8 cellular contexts compared by ENCODE assay signal in the genomic region with DNA sequence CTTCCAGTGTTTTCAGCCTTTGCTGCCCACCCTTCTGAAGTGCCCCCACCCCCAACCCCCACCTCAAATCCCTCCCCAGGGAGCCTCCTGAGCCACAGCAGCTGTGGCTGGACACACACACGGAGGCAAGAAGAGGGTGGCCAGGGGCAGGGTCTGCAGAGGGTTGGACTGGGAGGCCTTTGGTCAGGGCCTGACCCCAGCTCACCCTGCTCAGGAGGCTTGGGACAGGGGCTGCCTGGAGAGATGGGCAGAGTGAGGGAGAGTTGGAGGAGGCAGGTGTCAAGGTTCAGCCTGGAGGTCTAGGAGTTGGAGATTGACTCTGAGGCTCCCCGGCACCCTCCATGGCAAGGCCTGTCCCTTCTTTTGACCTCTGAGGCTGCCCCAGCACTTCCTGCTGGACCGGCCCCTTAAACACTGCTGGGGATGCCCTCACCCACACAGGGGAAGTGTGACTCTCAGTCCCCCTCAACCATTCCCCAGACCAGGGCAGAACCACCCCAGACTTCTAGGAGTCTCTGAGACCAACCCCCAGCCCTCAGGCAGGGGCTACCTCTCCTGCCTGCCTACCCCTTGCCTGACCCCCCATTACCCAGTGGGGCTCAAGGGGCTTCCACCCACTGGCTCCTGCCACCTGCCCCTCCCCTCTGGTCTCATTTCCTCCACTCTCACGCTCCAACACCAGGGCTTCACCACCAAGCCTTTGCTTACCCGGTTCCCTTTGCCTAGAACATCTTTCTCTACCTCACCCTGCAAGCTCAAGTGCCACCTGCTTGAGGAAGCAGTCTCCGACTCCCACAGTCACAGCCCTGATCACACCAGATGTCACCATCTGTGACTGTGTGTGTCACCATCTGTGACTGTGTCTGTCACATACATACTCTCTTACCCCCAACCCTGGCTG. TPM values are rescaled to one million over a fixed set of nuclear protein-coding genes. Genes with fewer than 3 reads are reported as not detected.
A peak's percentile ranks its signal among the peaks of the same experiment; 100 is the strongest.
DNase-seq lines count a peak whose midpoint lies in the region; ATAC-seq lines count a peak whose summit lies in the region.

No MANE protein-coding gene starts in this region.

- peaks cover 18 to 69% (median 62%) of the 10 kb centered on the region in 3 donors for H3K4me1 Mint-ChIP-seq in IgD-negative memory B cell
- H3K4me1 Mint-ChIP-seq in effector memory CD8-positive, alpha-beta T cell (ENCODE audit: low read depth in 2 of 2), result peaks cover 63% of the 10 kb centered on the region in 2 donors

- H3K9me3 Mint-ChIP-seq in IgD-negative memory B cell, result no peaks in the 10 kb centered on the region
- no peaks in the 10 kb centered on the region for H3K9me3 Mint-ChIP-seq in effector memory CD8-positive, alpha-beta T cell

- no peaks in the 10 kb centered on the region for H3K27me3 Mint-ChIP-seq in IgD-negative memory B cell
- no peaks in the 10 kb centered on the region for H3K27me3 Mint-ChIP-seq in effector memory CD8-positive, alpha-beta T cell

- no peak overlapping the region for H3K27ac ChIP-seq in effector memory CD4-positive, alpha-beta T cell (ENCODE audit: insufficient read depth, low read length, poor library complexity, severe bottlenecking)

- no peaks in the 10 kb centered on the region for H3K27me3 ChIP-seq in effector memory CD4-positive, alpha-beta T cell (replicated peaks; ENCODE audit: control insufficient read depth, insufficient read depth, low read length, poor library complexity, severe bottlenecking)

- peak; percentile 84 for ATAC-seq in effector memory CD8-positive, alpha-beta T cell (replicated peaks)
- ATAC-seq in GM21825 (IDR thresholded peaks at IDR 0.05; ENCODE audit: unreplicated experiment), result no peak

- peaks cover 8% of the 10 kb centered on the region for H3K4me1 ChIP-seq in effector memory CD4-positive, alpha-beta T cell (ENCODE audit: control insufficient read depth, insufficient read depth, low read length, poor library complexity, severe bottlenecking)

- H3K27ac Mint-ChIP-seq in IgD-negative memory B cell, result peak overlapping the region; percentile 94 to 99 (median 98)
- peak overlapping the region; percentile 98 to 100 for H3K27ac Mint-ChIP-seq in effector memory CD8-positive, alpha-beta T cell

- H3K9me3 ChIP-seq in effector memory CD4-positive, alpha-beta T cell (ENCODE audit: control insufficient read depth, low read length), result no peaks in the 10 kb centered on the region

- H3K36me3 ChIP-seq in effector memory CD4-positive, alpha-beta T cell (ENCODE audit: control insufficient read depth, insufficient read depth, low read length), result no peaks in the 10 kb centered on the region

- DNase-seq in D341Med (ENCODE audit: low spot score) (peak; percentile 79), GM19238 (ENCODE audit: insufficient read length, low spot score) (peak; percentile 56), hypothalamus (lab: John Stamatoyannopoulos, UW) (no peak), pons (ENCODE audit: low spot score) (no peak)
- DNase-seq in effector memory CD8-positive, alpha-beta T cell, result peak; percentile 21 to 37 (median 25)
- DNase-seq in effector memory CD4-positive, alpha-beta T cell, result no peak

- H3K36me3 Mint-ChIP-seq in IgD-negative memory B cell, result peaks cover 2% of the 10 kb centered on the region
- H3K36me3 Mint-ChIP-seq in effector memory CD8-positive, alpha-beta T cell (ENCODE audit: insufficient read depth), result peaks cover 5% of the 10 kb centered on the region

- H3K4me3 Mint-ChIP-seq in IgD-negative memory B cell, result peak overlapping the region; percentile 56 to 84 (median 68)
- peak overlapping the region in 1 of 2 donors; percentile 13 for H3K4me3 Mint-ChIP-seq in effector memory CD8-positive, alpha-beta T cell

- H3K4me3 ChIP-seq in effector memory CD4-positive, alpha-beta T cell (ENCODE audit: insufficient read depth, low read depth, low read length, poor library complexity, severe bottlenecking), result no peak overlapping the region

RNA-seq across cellular contexts. Expression of a gene that starts 8.6 kb away (rescaled TPM):
- polyA plus RNA-seq in IgD-negative memory B cell, result 20.7 TPM

RNA-seq across cellular contexts. Expression of a gene that starts 50.3 kb away (rescaled TPM):
- polyA plus RNA-seq in IgD-negative memory B cell, result 33.4 TPM

Comparison
In these comparisons a context has a peak if more than half of its experiments do, and no peak if none do; other contexts are left out.
1. DNase-seq: peak in D341Med (single experiment), GM19238 (single experiment) and effector memory CD8-positive, alpha-beta T cell (3 of 3); none in hypothalamus (0 of 51), effector memory CD4-positive, alpha-beta T cell (0 of 3) and pons (single experiment).